ENCODE assay signal across 8 cellular contexts in the genomic region with DNA sequence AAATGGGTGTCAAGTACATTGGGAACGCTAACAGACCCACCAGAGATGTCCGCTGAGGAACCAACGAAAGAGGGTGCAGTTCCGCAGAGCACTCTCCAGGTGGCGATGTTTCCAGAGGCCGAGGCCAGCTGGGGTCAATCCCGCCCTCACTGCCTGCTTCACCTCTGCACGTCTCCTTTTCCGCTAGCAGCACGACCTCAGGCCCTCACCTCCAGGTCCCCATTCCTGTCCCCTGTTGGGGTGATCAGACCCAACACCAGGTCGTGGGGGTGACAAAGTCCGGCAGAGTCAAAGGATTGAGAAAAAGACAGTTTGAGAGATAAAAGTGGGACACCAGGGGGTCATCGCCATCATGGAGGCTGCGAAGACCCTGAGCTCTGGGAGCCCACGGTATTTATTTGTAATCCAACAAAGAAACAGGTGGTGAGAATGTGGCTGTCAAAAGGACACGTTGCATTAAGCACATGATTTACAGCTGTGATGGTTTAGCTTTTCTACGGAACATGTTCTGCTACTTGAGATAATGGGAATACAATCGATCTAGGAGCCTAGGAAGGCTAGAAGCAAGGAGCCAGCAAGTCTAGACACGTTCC. TPM values are rescaled to one million over a fixed set of nuclear protein-coding genes. Genes with fewer than 3 reads are reported as not detected.
DNase-seq lines count a peak whose midpoint lies in the region; ATAC-seq and TF ChIP-seq lines count a peak whose summit lies in the region.

No MANE protein-coding gene starts in this region.

- intact Hi-C loops in CD4-positive, alpha-beta T cell (cut with DNase I, micrococcal nuclease) = no loop called here

- no peak overlapping the region for H3K56ac ChIP-seq in H9 (ENCODE audit: insufficient read length, low read depth, low read length)

- no peak overlapping the region for H3K14ac ChIP-seq in H9 (ENCODE audit: insufficient read depth, low read length)

- H2AK5ac ChIP-seq in H9 (ENCODE audit: insufficient read length, low read length) = no peak overlapping the region

- no peak overlapping the region for H4K5ac ChIP-seq in H9 (ENCODE audit: insufficient read length, low read depth, low read length)

- H3K9ac ChIP-seq in H9 (ENCODE audit: extremely low read depth, insufficient read length, low read length) = no peak overlapping the region
- no peak overlapping the region for H3K9ac ChIP-seq in parathyroid adenoma

- H4K8ac ChIP-seq in H9 (replicated peaks; ENCODE audit: insufficient read length, low read depth, low read length) = no peak overlapping the region

- no peaks in the 10 kb centered on the region for H3K36me3 ChIP-seq in parathyroid adenoma (ENCODE audit: control insufficient read depth, insufficient read depth, low read length)

- H3K9me3 Mint-ChIP-seq in CD4-positive, alpha-beta T cell = no peaks in the 10 kb centered on the region
- H3K9me3 Mint-ChIP-seq in H9 = no peaks in the 10 kb centered on the region; a peak in 2 of 5 replicates
- H3K9me3 Mint-ChIP-seq in activated CD8-positive, alpha-beta memory T cell treated with anti-CD3 and anti-CD28 coated beads, Interleukin-2, amount 10 ng/mL, durations not matched to agents 7 days and 5 days (ENCODE audit: low read depth) = no peaks in the 10 kb centered on the region

- no peak overlapping the region for H2BK5ac ChIP-seq in H9 (ENCODE audit: insufficient read length, low read length)

- WGBS in H9 (ENCODE audit: extremely low coverage, insufficient read length, low lambda C conversion rate) = no CpG with 5 or more reads among the region's 19 CpGs

- no peak overlapping the region for H3K27ac ChIP-seq in CD4-positive, alpha-beta T cell (ENCODE audit: low read depth, low read length)
- no peak overlapping the region for H3K27ac ChIP-seq in H9 (ENCODE audit: insufficient read length, low read depth, low read length)
- no peak overlapping the region for H3K27ac ChIP-seq in parathyroid adenoma

- H2BK15ac ChIP-seq in H9 (ENCODE audit: low read depth, low read length) = no peak overlapping the region

- H3K4me1 Mint-ChIP-seq in CD4-positive, alpha-beta T cell (ENCODE audit: low read depth) = peaks cover 65% of the 10 kb centered on the region
- H3K4me1 Mint-ChIP-seq in H9 = peaks cover 16 to 17% of the 10 kb centered on the region in 2 experiments
- H3K4me1 Mint-ChIP-seq in activated CD8-positive, alpha-beta memory T cell treated with anti-CD3 and anti-CD28 coated beads, Interleukin-2, amount 10 ng/mL, durations not matched to agents 7 days and 5 days = peaks cover 56% of the 10 kb centered on the region

- H2AFZ ChIP-seq in H9 (ENCODE audit: low read length) (no peak overlapping the region), parathyroid adenoma (peak overlapping the region; percentile 30)

- no peaks in the 10 kb centered on the region for H3K27me3 ChIP-seq in CD4-positive, alpha-beta T cell (ENCODE audit: control insufficient read depth, insufficient read depth, low read length)
- H3K27me3 ChIP-seq in H9 (ENCODE audit: insufficient read depth, low read length) = no peaks in the 10 kb centered on the region
- H3K27me3 ChIP-seq in parathyroid adenoma (ENCODE audit: control insufficient read depth, insufficient read depth, low read length) = no peaks in the 10 kb centered on the region

- no peaks in the 10 kb centered on the region for H3K79me2 ChIP-seq in H9 (ENCODE audit: insufficient read depth, low read length)
- H3K79me2 ChIP-seq in parathyroid adenoma = no peaks in the 10 kb centered on the region

- H3K4me3 Mint-ChIP-seq in CD4-positive, alpha-beta T cell = no peak overlapping the region
- 0 out of 5 replicates have a peak overlapping the region, but pooled peaks of 1 of the 2 experiments have one; percentile 38 for H3K4me3 Mint-ChIP-seq in H9
- no peak overlapping the region for H3K4me3 Mint-ChIP-seq in activated CD8-positive, alpha-beta memory T cell treated with anti-CD3 and anti-CD28 coated beads, Interleukin-2, amount 10 ng/mL, durations not matched to agents 7 days and 5 days

- H3T11ph ChIP-seq in H9 (ENCODE audit: low read length) = no peak overlapping the region

- DNase-seq in CD4-positive, alpha-beta T cell = peak in 3 of 10 experiments; percentile 31 to 43 (median 34)
- DNase-seq in H9 (peak; percentile 80), NCI-H345 treated with DMSO at 0.1 percent for 48 hours (lab: John Stamatoyannopoulos, UW; ENCODE audit: unreplicated experiment) (peak; percentile 85), fibroblast of pulmonary artery (ENCODE audit: low read depth) (peak; percentile 45), omental fat pad (ENCODE audit: low spot score) (no peak), ureter (ENCODE audit: low spot score) (no peak)
- peak; percentile 57 for DNase-seq in activated CD8-positive, alpha-beta memory T cell treated with anti-CD3 and anti-CD28 coated beads, Interleukin-2, amount 10 ng/mL, durations not matched to agents 7 days and 5 days

- H4K91ac ChIP-seq in H9 (ENCODE audit: insufficient read length, low read depth, low read length) = no peak overlapping the region

- peaks cover 65% of the 10 kb centered on the region for H3K36me3 Mint-ChIP-seq in CD4-positive, alpha-beta T cell (ENCODE audit: low read depth)
- peaks cover 0 to 2% (median 2%) of the 10 kb centered on the region in 3 experiments; a peak in 4 of 7 replicates for H3K36me3 Mint-ChIP-seq in H9 (ENCODE audit: insufficient read depth in 1 of 3, low read depth in 3 of 3)
- H3K36me3 Mint-ChIP-seq in activated CD8-positive, alpha-beta memory T cell treated with anti-CD3 and anti-CD28 coated beads, Interleukin-2, amount 10 ng/mL, durations not matched to agents 7 days and 5 days = peaks cover 44% of the 10 kb centered on the region

- no peak overlapping the region for H3K23ac ChIP-seq in H9 (ENCODE audit: insufficient read length, low read depth, low read length)

- H2BK20ac ChIP-seq in H9 (ENCODE audit: low read depth, low read length, poor library complexity, severe bottlenecking) = no peak overlapping the region

- peak; percentile 27 for ATAC-seq in CD4-positive, alpha-beta T cell (ENCODE audit: poor library complexity)
- ATAC-seq in activated CD8-positive, alpha-beta memory T cell treated with anti-CD3 and anti-CD28 coated beads, Interleukin-2, amount 10 ng/mL, durations not matched to agents 7 days and 5 days = no peak
- no peak for ATAC-seq in omental fat pad (ENCODE audit: low FRiP score)

- H3K27ac Mint-ChIP-seq in CD4-positive, alpha-beta T cell = peak overlapping the region; percentile 79
- H3K27ac Mint-ChIP-seq in H9 = no peak overlapping the region; a peak in 1 of 7 replicates
- H3K27ac Mint-ChIP-seq in activated CD8-positive, alpha-beta memory T cell treated with anti-CD3 and anti-CD28 coated beads, Interleukin-2, amount 10 ng/mL, durations not matched to agents 7 days and 5 days = peak overlapping the region; percentile 97

- H3K4me2 ChIP-seq in H9 (ENCODE audit: insufficient read depth, insufficient read length, low read length) (no peak overlapping the region), parathyroid adenoma (ENCODE audit: low read length) (no peak overlapping the region)

- H2BK120ac ChIP-seq in H9 (ENCODE audit: low read depth, low read length, poor library complexity, severe bottlenecking) = no peak overlapping the region

- H3K79me1 ChIP-seq in H9 (ENCODE audit: insufficient read depth, low read depth, low read length, poor library complexity, severe bottlenecking) = no peaks in the 10 kb centered on the region

- H2BK12ac ChIP-seq in H9 (ENCODE audit: insufficient read length, low read depth, low read length) = no peak overlapping the region

- no peaks in the 10 kb centered on the region for H3K4me1 ChIP-seq in H9 (ENCODE audit: insufficient read depth, low read length)
- H3K4me1 ChIP-seq in parathyroid adenoma = no peaks in the 10 kb centered on the region

- no peaks in the 10 kb centered on the region for H3K23me2 ChIP-seq in H9 (ENCODE audit: insufficient read length, low read depth, low read length, poor library complexity, severe bottlenecking)

- POLR2A ChIA-PET in CD4-positive, alpha-beta T cell (lab: Charles Lee) = interaction anchor here (1.6 to 4.9 kb wide), 3 partner anchors 18 to 27 kb away, joined by 3 to 42 read pairs (median 20); a partner anchor contains a TSS

- no peak overlapping the region for H3K4ac ChIP-seq in H9 (ENCODE audit: low read depth, low read length)

- H3K18ac ChIP-seq in H9 (ENCODE audit: insufficient read length, low read depth, low read length) = no peak overlapping the region

- H3K4me3 ChIP-seq in fibroblast of pulmonary artery (replicated peaks; ENCODE audit: low read depth, low read length) (no peak overlapping the region), parathyroid adenoma (ENCODE audit: low read depth, low read length) (no peak overlapping the region)

- H3K27me3 Mint-ChIP-seq in CD4-positive, alpha-beta T cell = no peaks in the 10 kb centered on the region
- H3K27me3 Mint-ChIP-seq in H9 (ENCODE audit: low read depth) = peaks cover 16% of the 10 kb centered on the region
- no peaks in the 10 kb centered on the region for H3K27me3 Mint-ChIP-seq in activated CD8-positive, alpha-beta memory T cell treated with anti-CD3 and anti-CD28 coated beads, Interleukin-2, amount 10 ng/mL, durations not matched to agents 7 days and 5 days

- TF ChIP-seq CTCF in CD4-positive, alpha-beta T cell (IDR thresholded peaks at IDR 0.05) = peak; percentile 65
- peak; percentile 85 for TF ChIP-seq CTCF in H9 (conservative IDR thresholded peaks at IDR 0.05)
- TF ChIP-seq CTCF in fibroblast of pulmonary artery (IDR thresholded peaks at IDR 0.05; ENCODE audit: low read length, missing control alignments) = peak; percentile 73
- peak; percentile 82 for TF ChIP-seq CTCF in parathyroid adenoma (IDR thresholded peaks at IDR 0.05)
- no peak for TF ChIP-seq CTCF in omental fat pad (IDR thresholded peaks at IDR 0.05)

- H4K20me1 ChIP-seq in H9 (ENCODE audit: control insufficient read depth, insufficient read depth, insufficient read length) = no peaks in the 10 kb centered on the region

- CTCF ChIA-PET in CD4-positive, alpha-beta T cell (lab: Charles Lee) = interaction anchor here (0.5 to 1.9 kb wide), 10 partner anchors 14 to 150 kb away, joined by 3 to 11 read pairs (median 5); a partner anchor contains a TSS
- CTCF ChIA-PET in activated CD8-positive, alpha-beta memory T cell treated with anti-CD3 and anti-CD28 coated beads, Interleukin-2, amount 10 ng/mL, durations not matched to agents 7 days and 5 days (lab: Charles Lee) = interaction anchor here (1.2 to 20.6 kb wide), 8 partner anchors 9 to 150 kb away, joined by 3 to 621 read pairs (median 6); a partner anchor contains a TSS

- H3K9me3 ChIP-seq in CD4-positive, alpha-beta T cell (ENCODE audit: control insufficient read depth, low read length) = no peaks in the 10 kb centered on the region
- H3K9me3 ChIP-seq in H9 (ENCODE audit: control insufficient read depth, low read depth, low read length) (no peaks in the 10 kb centered on the region), parathyroid adenoma (ENCODE audit: control insufficient read depth, low read length) (no peaks in the 10 kb centered on the region)

RNA-seq across cellular contexts. Expression of a gene that starts 27.3 kb away (rescaled TPM):
- 100 to 1,000 TPM; 440 to 470 TPM for total RNA-seq in CD4-positive, alpha-beta T cell
- total RNA-seq in H9 (2021) (0.22 and 0.24 TPM in 2 replicates), omental fat pad (1 to 10 TPM; 4.1 to 9.6 (median 6.5) TPM), ureter (5.2 TPM)
- total RNA-seq in activated CD8-positive, alpha-beta memory T cell treated with anti-CD3 and anti-CD28 coated beads, Interleukin-2, amount 10 ng/mL, durations not matched to agents 7 days and 5 days = 100 to 1,000 TPM; 286 to 338 TPM

Comparison
In these comparisons a context has a peak if more than half of its experiments do, and no peak if none do; other contexts are left out.
1. DNase-seq: peak in H9 (single experiment), NCI-H345 treated with DMSO at 0.1 percent for 48 hours (single experiment), activated CD8-positive, alpha-beta memory T cell treated with anti-CD3 and anti-CD28 coated beads, Interleukin-2, amount 10 ng/mL, durations not matched to agents 7 days and 5 days (single experiment) and fibroblast of pulmonary artery (single experiment); none in omental fat pad (single experiment) and ureter (single experiment).
2. H3K27ac Mint-ChIP-seq: peak in CD4-positive, alpha-beta T cell (single experiment) and activated CD8-positive, alpha-beta memory T cell treated with anti-CD3 and anti-CD28 coated beads, Interleukin-2, amount 10 ng/mL, durations not matched to agents 7 days and 5 days (single experiment); none in H9 (0 of 3).
3. CTCF ChIP-seq: peak in CD4-positive, alpha-beta T cell (single experiment), H9 (single experiment), fibroblast of pulmonary artery (single experiment) and parathyroid adenoma (single experiment); none in omental fat pad (0 of 3).
4. RNA of a gene that starts 27.3 kb away (total RNA-seq): 440 to 470 TPM in CD4-positive, alpha-beta T cell and 286 to 338 TPM in activated CD8-positive, alpha-beta memory T cell treated with anti-CD3 and anti-CD28 coated beads, Interleukin-2, amount 10 ng/mL, durations not matched to agents 7 days and 5 days; 4.1 to 9.6 TPM in omental fat pad, 5.2 TPM in ureter (single experiment) and 0.22 to 0.24 TPM in H9; every median in the first group is over 10 times any median in the second.